8 cellular contexts compared by ENCODE assay signal in genomic region chr17:28646039-28646754, GRCh38. TPM values are rescaled to one million over a fixed set of nuclear protein-coding genes. Genes with fewer than 3 reads are reported as not detected.
DNase-seq lines count a peak whose midpoint lies in the region; ATAC-seq, FAIRE-seq and TF ChIP-seq lines count a peak whose summit lies in the region.

No MANE protein-coding gene starts in this region.

- FAIRE-seq in GM12878 (lab: Jason Lieb, UNC), result peak; percentile 23

- in situ Hi-C loops in GM12878 (cut with MboI), result no loop called here

- peaks cover 29% of the 10 kb centered on the region for H3K36me3 Mint-ChIP-seq in activated naive CD4-positive, alpha-beta T cell treated with anti-CD3 and anti-CD28 coated beads, Interleukin-2, amount 10 ng/mL, durations not matched to agents 7 days and 5 days
- H3K36me3 Mint-ChIP-seq in mesothelial cell of epicardium, result peaks cover 18% of the 10 kb centered on the region
- H3K36me3 Mint-ChIP-seq in type B pancreatic cell, result peaks cover 14% of the 10 kb centered on the region

- no peak for DNase-seq in activated naive CD4-positive, alpha-beta T cell treated with anti-CD3 and anti-CD28 coated beads, Interleukin-2, amount 10 ng/mL, durations not matched to agents 7 days and 5 days
- no peak for DNase-seq in activated naive CD4-positive, alpha-beta T cell (lab: John Stamatoyannopoulos, UW)
- DNase-seq in GM12878 (ENCODE audit: low read depth, low spot score) (no peak), mesothelial cell of epicardium (ENCODE audit: low spot score in 2 of 2, unreplicated experiment in 2 of 2) (no peak), type B pancreatic cell (ENCODE audit: extremely low spot score, unreplicated experiment) (no peak), Kasumi-1 (lab: John Stamatoyannopoulos, UW) (no peak), NK-92 (lab: John Stamatoyannopoulos, UW; ENCODE audit: unreplicated experiment) (no peak)

- H3K4me2 ChIP-seq in GM12878 (ENCODE audit: control insufficient read depth, insufficient read depth), result peak overlapping the region; percentile 77

- H3K79me2 ChIP-seq in GM12878 (ENCODE audit: control insufficient read depth, insufficient read depth, low read length), result peaks cover 31% of the 10 kb centered on the region

- H3K4me1 Mint-ChIP-seq in activated naive CD4-positive, alpha-beta T cell treated with anti-CD3 and anti-CD28 coated beads, Interleukin-2, amount 10 ng/mL, durations not matched to agents 7 days and 5 days, result peaks cover 36% of the 10 kb centered on the region
- H3K4me1 Mint-ChIP-seq in mesothelial cell of epicardium (peaks cover 29% of the 10 kb centered on the region), type B pancreatic cell (ENCODE audit: unreplicated experiment) (peaks cover 22% of the 10 kb centered on the region)

- H3K27ac ChIP-seq in GM12878 (ENCODE audit: control insufficient read depth, insufficient read depth), result peak overlapping the region; percentile 85

- intact Hi-C loops in GM12878 (cut with micrococcal nuclease; ENCODE audit: unreplicated experiment), result loop anchor here (1.0 to 2.0 kb wide), 2 partner anchors 30 to 65 kb away; partner anchors contain the start of gene PROCA1

- CTCF ChIA-PET in activated naive CD4-positive, alpha-beta T cell treated with anti-CD3 and anti-CD28 coated beads, Interleukin-2, amount 10 ng/mL, durations not matched to agents 7 days and 5 days (lab: Charles Lee), result interaction anchor here (0.8 to 5.0 kb wide), 8 partner anchors 16 to 103 kb away, joined by 3 to 35 read pairs (median 3); partner anchors contain the start of genes NEK8, SDF2 and SUPT6H
- CTCF ChIA-PET in GM12878 (lab: Yijun Ruan, JAX), result interaction anchor here (0.6 to 7.5 kb wide), 31 partner anchors 9 to 499 kb away, joined by 3 to 84 read pairs (median 5); partner anchors contain the start of genes ALDOC, NEK8, PROCA1 and RPL23A

- H3K27me3 Mint-ChIP-seq in activated naive CD4-positive, alpha-beta T cell treated with anti-CD3 and anti-CD28 coated beads, Interleukin-2, amount 10 ng/mL, durations not matched to agents 7 days and 5 days, result no peaks in the 10 kb centered on the region
- H3K27me3 Mint-ChIP-seq in mesothelial cell of epicardium (ENCODE audit: low read depth), result no peaks in the 10 kb centered on the region
- no peaks in the 10 kb centered on the region for H3K27me3 Mint-ChIP-seq in type B pancreatic cell

- peak overlapping the region; percentile 94 for H3K27ac Mint-ChIP-seq in activated naive CD4-positive, alpha-beta T cell treated with anti-CD3 and anti-CD28 coated beads, Interleukin-2, amount 10 ng/mL, durations not matched to agents 7 days and 5 days
- peak overlapping the region; percentile 73 for H3K27ac Mint-ChIP-seq in mesothelial cell of epicardium
- peak overlapping the region; percentile 96 for H3K27ac Mint-ChIP-seq in type B pancreatic cell

- RAD21 ChIA-PET in GM12878 (lab: Charles Lee; ENCODE audit: unreplicated experiment), result interaction anchor here (0.6 to 2.9 kb wide), 18 partner anchors 16 to 471 kb away, joined by 3 to 22 read pairs (median 4); partner anchors contain the start of genes DHRS13, IFT20, NEK8 and PROCA1

- H3K4me3 ChIP-seq in GM12878, result peak overlapping the region; percentile 73

- no peaks in the 10 kb centered on the region for H3K9me3 ChIP-seq in GM12878 (replicated peaks; ENCODE audit: control insufficient read depth, insufficient read depth, low read length)

- peaks cover 4 to 16% of the 10 kb centered on the region in 2 experiments for H3K36me3 ChIP-seq in GM12878 (ENCODE audit: control insufficient read depth in 2 of 2, insufficient read depth in 2 of 2, low read length in 1 of 2)

- 45% methylated on average over 12 of the region's 12 CpGs for WGBS in GM12878 (ENCODE audit: insufficient coverage, insufficient replicate concordance, low lambda C conversion rate, missing lambda C conversion rate)

- H3K4me3 Mint-ChIP-seq in activated naive CD4-positive, alpha-beta T cell treated with anti-CD3 and anti-CD28 coated beads, Interleukin-2, amount 10 ng/mL, durations not matched to agents 7 days and 5 days, result peak overlapping the region; percentile 88
- peak overlapping the region; percentile 83 for H3K4me3 Mint-ChIP-seq in mesothelial cell of epicardium
- peak overlapping the region; percentile 92 for H3K4me3 Mint-ChIP-seq in type B pancreatic cell

- TF ChIP-seq POLR2A in GM12878 (IDR thresholded peaks at IDR 0.05; ENCODE audit: low read depth, low read length), result no peak

- TF ChIP-seq CTCF in GM12878 (IDR thresholded peaks at IDR 0.05 in 2 of 3, conservative IDR thresholded peaks at IDR 0.05 in 1 of 3; ENCODE audit: control insufficient read depth in 2 of 3, extremely low read depth in 1 of 3, insufficient read depth in 1 of 3, low read depth in 3 of 3, low read length in 3 of 3) (no peak), mesothelial cell of epicardium (IDR thresholded peaks at IDR 0.05; ENCODE audit: unreplicated experiment) (no peak), type B pancreatic cell (conservative IDR thresholded peaks at IDR 0.05) (no peak)

- peak overlapping the region; percentile 32; the same call in 1 of the 2 replicates for H3K9ac ChIP-seq in GM12878 (ENCODE audit: control insufficient read depth, insufficient read depth, low read length)

- H3K27me3 ChIP-seq in GM12878 (replicated peaks in 1 of 2; ENCODE audit: control insufficient read depth in 2 of 2, insufficient read depth in 2 of 2, low read length in 1 of 2), result no peaks in the 10 kb centered on the region

- H3K9me3 Mint-ChIP-seq in activated naive CD4-positive, alpha-beta T cell treated with anti-CD3 and anti-CD28 coated beads, Interleukin-2, amount 10 ng/mL, durations not matched to agents 7 days and 5 days, result no peaks in the 10 kb centered on the region
- no peaks in the 10 kb centered on the region for H3K9me3 Mint-ChIP-seq in mesothelial cell of epicardium
- H3K9me3 Mint-ChIP-seq in type B pancreatic cell, result no peaks in the 10 kb centered on the region

- no peaks in the 10 kb centered on the region for H4K20me1 ChIP-seq in GM12878 (ENCODE audit: control insufficient read depth, insufficient read depth)

- no peak for TF ChIP-seq RAD21 in GM12878 (IDR thresholded peaks at IDR 0.05; ENCODE audit: insufficient read depth, low read depth, low read length)

- SMC1A ChIA-PET in GM12878 (lab: Charles Lee; ENCODE audit: uncharacterized antibody, unreplicated experiment), result interaction anchor here (0.8 to 4.2 kb wide), 13 partner anchors 9 to 306 kb away, joined by 3 to 22 read pairs (median 4); partner anchors contain the start of genes RPL23A, SDF2, SUPT6H and TLCD1

- BruUV-seq in GM12878 (replicated peaks; lab: Mats Ljungman, UMichigan), result no TSS peak

- TF ChIP-seq EP300 in GM12878 (IDR thresholded peaks at IDR 0.05; ENCODE audit: borderline replicate concordance in 1 of 2, control insufficient read depth in 1 of 2, low read depth in 2 of 2, low read length in 2 of 2), result no peak

- POLR2A ChIA-PET in GM12878 (lab: Charles Lee), result interaction anchor here (0.8 to 5.4 kb wide), 11 partner anchors 15 to 303 kb away, joined by 3 to 32 read pairs (median 6); partner anchors contain the start of genes ALDOC, PROCA1, RPL23A and SDF2

- H3K4me1 ChIP-seq in GM12878 (ENCODE audit: control insufficient read depth, insufficient read depth, low read length), result peaks cover 14% of the 10 kb centered on the region

- H2AFZ ChIP-seq in GM12878 (ENCODE audit: control insufficient read depth, low read depth, low read length), result peak overlapping the region; percentile 25

- ATAC-seq in GM12878 (no peak), HG03039 (IDR thresholded peaks at IDR 0.05; ENCODE audit: unreplicated experiment) (no peak)

RNA-seq across cellular contexts. Expression of gene BLTP2, which starts 1.2 kb away (rescaled TPM):
- 303 and 315 TPM in 2 replicates for total RNA-seq in GM12878 (2013; cell fraction: nucleolus; rRNA removed)
- total RNA-seq in GM12878 (2014; rRNA removed), result 116 and 120 TPM in 2 replicates
- 88.7 and 90.4 TPM in 2 replicates for total RNA-seq in GM12878 (2014; rRNA removed; fragmentation: Illumina TruSeq; extraction: Trizol)
- 128 and 151 TPM in 2 replicates for total RNA-seq in GM12878 (2021)
- 39.9 TPM for polyA plus RNA-seq in GM12878 (2011; ENCODE audit: low read depth)
- 82.3 and 134 TPM in 2 replicates for polyA plus RNA-seq in GM12878 (2011; rRNA removed)
- 109 and 139 TPM in 2 replicates for polyA plus RNA-seq in GM12878 (2011; cell fraction: cytosol; rRNA removed)
- polyA plus RNA-seq in GM12878 (2011; cell fraction: nucleus; rRNA removed), result 204 and 214 TPM in 2 replicates
- polyA plus RNA-seq in GM12878 (2012), result 43.2 and 50.8 TPM in 2 replicates
- 73.8 and 76.2 TPM in 2 replicates for polyA plus RNA-seq in GM12878 (2014; fragmentation: Illumina TruSeq; extraction: Trizol)
- polyA plus RNA-seq in GM12878 (2014; fragmentation: Nextera tagmentation; extraction: Ambion mirVana), result 10 to 100 TPM; 14.2 to 16.9 TPM
- 80.0 and 89.3 TPM in 2 replicates for polyA plus RNA-seq in GM12878 (2014; rRNA removed)
- polyA plus RNA-seq in GM12878 (2016; fragmentation: Nextera tagmentation; extraction: Ambion mirVana), result 10 to 100 TPM; 67.2 to 71.5 TPM
- polyA minus RNA-seq in GM12878 (2011; rRNA and poly(A)+ RNA removed), result 275 and 493 TPM in 2 replicates
- 69.5 and 101 TPM in 2 replicates for polyA minus RNA-seq in GM12878 (2011; cell fraction: cytosol; rRNA and poly(A)+ RNA removed)
- 129 and 207 TPM in 2 replicates for polyA minus RNA-seq in GM12878 (2011; cell fraction: nucleus; rRNA and poly(A)+ RNA removed)
- total RNA-seq in mesothelial cell of epicardium, result 155 to 162 TPM (median 157 TPM) in 3 replicates
- 144 and 151 TPM in 2 replicates for total RNA-seq in type B pancreatic cell (ENCODE audit: low replicate concordance)

RNA-seq across cellular contexts. Expression of gene SDF2, which starts 15.5 kb away (rescaled TPM):
- total RNA-seq in GM12878 (2013; cell fraction: nucleolus; rRNA removed), result 39.7 and 43.3 TPM in 2 replicates
- total RNA-seq in GM12878 (2014; rRNA removed) (34.1 and 35.8 TPM in 2 replicates), GM12878 (2014; rRNA removed; fragmentation: Illumina TruSeq; extraction: Trizol) (32.9 and 34.3 TPM in 2 replicates), GM12878 (2021) (26.2 and 29.8 TPM in 2 replicates), mesothelial cell of epicardium (51.0 to 57.9 TPM (median 56.6 TPM) in 3 replicates), type B pancreatic cell (ENCODE audit: low replicate concordance) (59.2 and 63.9 TPM in 2 replicates)
- 38.8 TPM for polyA plus RNA-seq in GM12878 (2011; ENCODE audit: low read depth)
- polyA plus RNA-seq in GM12878 (2011; rRNA removed) (37.8 and 45.3 TPM in 2 replicates), GM12878 (2014; fragmentation: Illumina TruSeq; extraction: Trizol) (37.7 and 46.1 TPM in 2 replicates), GM12878 (2014; fragmentation: Nextera tagmentation; extraction: Ambion mirVana) (10 to 100 TPM; 72.7 to 81.0 TPM), GM12878 (2014; rRNA removed) (31.4 and 33.5 TPM in 2 replicates), GM12878 (2016; fragmentation: Nextera tagmentation; extraction: Ambion mirVana) (10 to 100 TPM; 46.9 to 60.9 TPM)
- polyA plus RNA-seq in GM12878 (2011; cell fraction: cytosol; rRNA removed), result 45.8 and 48.3 TPM in 2 replicates
- polyA plus RNA-seq in GM12878 (2011; cell fraction: nucleus; rRNA removed), result 29.7 and 31.6 TPM in 2 replicates
- 29.8 and 30.6 TPM in 2 replicates for polyA plus RNA-seq in GM12878 (2012)
- 36.4 and 42.0 TPM in 2 replicates for polyA minus RNA-seq in GM12878 (2011; rRNA and poly(A)+ RNA removed)
- polyA minus RNA-seq in GM12878 (2011; cell fraction: cytosol; rRNA and poly(A)+ RNA removed), result 10.2 and 11.8 TPM in 2 replicates
- polyA minus RNA-seq in GM12878 (2011; cell fraction: nucleus; rRNA and poly(A)+ RNA removed), result 8.6 and 10.4 TPM in 2 replicates

RNA-seq across cellular contexts. Expression of gene SUPT6H, which starts 15.8 kb away (rescaled TPM):
- total RNA-seq in GM12878 (2013; cell fraction: nucleolus; rRNA removed), result 124 and 134 TPM in 2 replicates
- total RNA-seq in GM12878 (2014; rRNA removed), result 40.7 and 50.1 TPM in 2 replicates
- total RNA-seq in GM12878 (2014; rRNA removed; fragmentation: Illumina TruSeq; extraction: Trizol), result 33.0 and 33.8 TPM in 2 replicates
- 52.7 and 58.8 TPM in 2 replicates for total RNA-seq in GM12878 (2021)
- 36.5 TPM for polyA plus RNA-seq in GM12878 (2011; ENCODE audit: low read depth)
- 25.2 and 41.5 TPM in 2 replicates for polyA plus RNA-seq in GM12878 (2011; rRNA removed)
- polyA plus RNA-seq in GM12878 (2011; cell fraction: cytosol; rRNA removed), result 27.3 and 28.4 TPM in 2 replicates
- polyA plus RNA-seq in GM12878 (2011; cell fraction: nucleus; rRNA removed), result 54.3 and 75.2 TPM in 2 replicates
- polyA plus RNA-seq in GM12878 (2012), result 44.1 and 58.0 TPM in 2 replicates
- 55.1 and 58.8 TPM in 2 replicates for polyA plus RNA-seq in GM12878 (2014; fragmentation: Illumina TruSeq; extraction: Trizol)
- polyA plus RNA-seq in GM12878 (2014; fragmentation: Nextera tagmentation; extraction: Ambion mirVana), result 1 to 10 TPM; 1.7 to 2.4 TPM
- 44.3 and 51.9 TPM in 2 replicates for polyA plus RNA-seq in GM12878 (2014; rRNA removed)
- 10 to 100 TPM; 32.5 to 33.9 TPM for polyA plus RNA-seq in GM12878 (2016; fragmentation: Nextera tagmentation; extraction: Ambion mirVana)
- 59.4 and 81.8 TPM in 2 replicates for polyA minus RNA-seq in GM12878 (2011; rRNA and poly(A)+ RNA removed)
- polyA minus RNA-seq in GM12878 (2011; cell fraction: cytosol; rRNA and poly(A)+ RNA removed), result 19.1 and 23.9 TPM in 2 replicates
- polyA minus RNA-seq in GM12878 (2011; cell fraction: nucleus; rRNA and poly(A)+ RNA removed), result 38.7 and 76.0 TPM in 2 replicates
- 82.7 to 91.8 TPM (median 89.0 TPM) in 3 replicates for total RNA-seq in mesothelial cell of epicardium
- 61.3 and 69.2 TPM in 2 replicates for total RNA-seq in type B pancreatic cell (ENCODE audit: low replicate concordance)

RNA-seq across cellular contexts. Expression of gene RSKR, which starts 32.2 kb away (rescaled TPM):
- total RNA-seq in GM12878 (2013; cell fraction: nucleolus; rRNA removed), result 109 and 119 TPM in 2 replicates
- total RNA-seq in GM12878 (2014; rRNA removed), result 8.5 and 9.2 TPM in 2 replicates
- total RNA-seq in GM12878 (2014; rRNA removed; fragmentation: Illumina TruSeq; extraction: Trizol), result 8.4 and 9.0 TPM in 2 replicates
- total RNA-seq in GM12878 (2021), result 11.3 and 13.0 TPM in 2 replicates
- 5.3 TPM for polyA plus RNA-seq in GM12878 (2011; ENCODE audit: low read depth)
- polyA plus RNA-seq in GM12878 (2011; rRNA removed), result 18.6 and 22.4 TPM in 2 replicates
- polyA plus RNA-seq in GM12878 (2011; cell fraction: cytosol; rRNA removed), result 12.7 and 16.3 TPM in 2 replicates
- 103 and 108 TPM in 2 replicates for polyA plus RNA-seq in GM12878 (2011; cell fraction: nucleus; rRNA removed)
- polyA plus RNA-seq in GM12878 (2012), result 4.7 and 6.5 TPM in 2 replicates
- polyA plus RNA-seq in GM12878 (2014; fragmentation: Illumina TruSeq; extraction: Trizol), result 12.7 and 13.9 TPM in 2 replicates
- 1 to 10 TPM in 1 of 2 experiments, under 1 TPM in 1; 0.52 to 1.0 TPM for polyA plus RNA-seq in GM12878 (2014; fragmentation: Nextera tagmentation; extraction: Ambion mirVana)
- polyA plus RNA-seq in GM12878 (2014; rRNA removed), result 13.2 and 18.0 TPM in 2 replicates
- 1 to 10 TPM; 1.7 to 3.6 TPM for polyA plus RNA-seq in GM12878 (2016; fragmentation: Nextera tagmentation; extraction: Ambion mirVana)
- polyA minus RNA-seq in GM12878 (2011; rRNA and poly(A)+ RNA removed), result 21.1 and 26.9 TPM in 2 replicates
- polyA minus RNA-seq in GM12878 (2011; cell fraction: cytosol; rRNA and poly(A)+ RNA removed), result 2.7 and 4.6 TPM in 2 replicates
- 28.4 and 39.0 TPM in 2 replicates for polyA minus RNA-seq in GM12878 (2011; cell fraction: nucleus; rRNA and poly(A)+ RNA removed)
- 24.0 to 31.3 TPM (median 26.3 TPM) in 3 replicates for total RNA-seq in mesothelial cell of epicardium
- 17.5 and 27.7 TPM in 2 replicates for total RNA-seq in type B pancreatic cell (ENCODE audit: low replicate concordance)

RNA-seq across cellular contexts. Expression of gene SPAG5, which starts 47.4 kb away (rescaled TPM):
- 95.7 and 98.8 TPM in 2 replicates for total RNA-seq in GM12878 (2013; cell fraction: nucleolus; rRNA removed)
- total RNA-seq in GM12878 (2014; rRNA removed) (101 and 102 TPM in 2 replicates), GM12878 (2014; rRNA removed; fragmentation: Illumina TruSeq; extraction: Trizol) (108 TPM in 2 replicates), GM12878 (2021) (103 TPM in 2 replicates), mesothelial cell of epicardium (32.1 to 45.2 TPM (median 42.0 TPM) in 3 replicates), type B pancreatic cell (ENCODE audit: low replicate concordance) (30.9 and 88.3 TPM in 2 replicates)
- 44.0 TPM for polyA plus RNA-seq in GM12878 (2011; ENCODE audit: low read depth)
- polyA plus RNA-seq in GM12878 (2011; rRNA removed) (161 and 166 TPM in 2 replicates), GM12878 (2014; fragmentation: Illumina TruSeq; extraction: Trizol) (96.2 and 101 TPM in 2 replicates), GM12878 (2014; fragmentation: Nextera tagmentation; extraction: Ambion mirVana) (100 to 1,000 TPM in 1 of 2 experiments, 10 to 100 TPM in 1; 73.5 to 139 TPM), GM12878 (2014; rRNA removed) (84.4 and 86.9 TPM in 2 replicates), GM12878 (2016; fragmentation: Nextera tagmentation; extraction: Ambion mirVana) (100 to 1,000 TPM; 167 to 171 TPM)
- polyA plus RNA-seq in GM12878 (2011; cell fraction: cytosol; rRNA removed), result 122 and 127 TPM in 2 replicates
- polyA plus RNA-seq in GM12878 (2011; cell fraction: nucleus; rRNA removed), result 310 and 371 TPM in 2 replicates
- polyA plus RNA-seq in GM12878 (2012), result 56.6 and 69.1 TPM in 2 replicates
- polyA minus RNA-seq in GM12878 (2011; rRNA and poly(A)+ RNA removed), result 126 and 150 TPM in 2 replicates
- polyA minus RNA-seq in GM12878 (2011; cell fraction: cytosol; rRNA and poly(A)+ RNA removed), result 76.2 and 81.5 TPM in 2 replicates
- polyA minus RNA-seq in GM12878 (2011; cell fraction: nucleus; rRNA and poly(A)+ RNA removed), result 168 and 169 TPM in 2 replicates
